28 cellular contexts compared by ENCODE assay signal in genomic region chr1:165490175-165490574, GRCh38. TPM values are rescaled to one million over a fixed set of nuclear protein-coding genes. Genes with fewer than 3 reads are reported as not detected.
A peak's percentile ranks its signal among the peaks of the same experiment; 100 is the strongest.
DNase-seq lines count a peak whose midpoint lies in the region; ATAC-seq and TF ChIP-seq lines count a peak whose summit lies in the region.
"Had no signal": no experiment of that assay in that cellular context is flagged by ENCODE, and none has a peak within 500 bp of the region (broad histone marks: within the 10 kb centered on the region; RNA-seq: fewer than 3 reads in every experiment).

No MANE protein-coding gene starts in this region.

- H3K9me2 ChIP-seq in MM.1S (replicated peaks; ENCODE audit: insufficient read depth, low read length): no peaks in the 10 kb centered on the region

- TF ChIP-seq CTCF in MM.1S (IDR thresholded peaks at IDR 0.05; ENCODE audit: low read length) (no peak), heart left ventricle (IDR thresholded peaks at IDR 0.05) (no peak), spleen (IDR thresholded peaks at IDR 0.05 in 8 of 11, conservative IDR thresholded peaks at IDR 0.05 in 3 of 11) (no peak)

- DNase-seq in MM.1S: peak; percentile 5
- DNase-seq in heart left ventricle: peak in 4 of 5 donors; percentile 73 to 92 (median 82)
- DNase-seq in right cardiac atrium: peak; percentile 81 to 93 (median 90)
- peak; percentile 43 for DNase-seq in spleen
- no peak for DNase-seq in activated effector memory CD4-positive, alpha-beta T cell treated with anti-CD3 and anti-CD28 coated beads, Interleukin-2, amount 50 U/mL, for 16 hours
- no peak for DNase-seq in G401 (ENCODE audit: low spot score)
- no peak for DNase-seq in midbrain (lab: John Stamatoyannopoulos, UW)
- DNase-seq: AML-193; CD4-positive, alpha-beta T cell; COR-L47; DMS53; GDM1; NCI-H1105 treated with DMSO at 0.1 percent for 48 hours; NCI-H2029; NCI-H446; NCI-H524 treated with DMSO at 0.1 percent for 48 hours; NCI-H774; NK-92 treated with Interleukin-12 subunit alpha and Interleukin-12 subunit beta, amount 100 ng/mL, for 24 hours; PC-9; SHP77 had no signal

- in situ Hi-C loops in G401 (cut with HindIII; ENCODE audit: low sequenced_read_pairs): no loop called here

- ATAC-seq in heart left ventricle (peak; percentile 82 to 95 (median 92)), right cardiac atrium (peak; percentile 94 to 98), GM19467 (IDR thresholded peaks at IDR 0.05; ENCODE audit: unreplicated experiment) (no peak)
- ATAC-seq: K562 had no signal

- no peaks in the 10 kb centered on the region for H3K36me3 ChIP-seq in MM.1S (replicated peaks; ENCODE audit: insufficient read depth, low read length)
- no peaks in the 10 kb centered on the region for H3K36me3 ChIP-seq in heart left ventricle
- no peaks in the 10 kb centered on the region for H3K36me3 ChIP-seq in spleen
- H3K36me3 ChIP-seq: BLaER1 treated with 17β-estradiol and CSF1 and Interleukin-3, amounts not matched to agents 10 nM and 100 nM had no signal

- H3K9ac ChIP-seq in MM.1S (ENCODE audit: low read length): no peak overlapping the region
- H3K9ac ChIP-seq: BLaER1 treated with 17β-estradiol and CSF1 and Interleukin-3, amounts not matched to agents 10 nM and 100 nM had no signal

- no peak overlapping the region for H3K27ac ChIP-seq in MM.1S (ENCODE audit: low read length)
- H3K27ac ChIP-seq in heart left ventricle: peak overlapping the region in 7 of 12 donors; percentile 17 to 64 (median 51)
- H3K27ac ChIP-seq in right cardiac atrium (ENCODE audit: low read length): peak overlapping the region; percentile 70
- no peak overlapping the region for H3K27ac ChIP-seq in spleen
- H3K27ac ChIP-seq: BLaER1 treated with 17β-estradiol and CSF1 and Interleukin-3, amounts not matched to agents 10 nM and 100 nM; PC-9 had no signal

- H3F3A ChIP-seq in MM.1S (ENCODE audit: insufficient read depth, low read length): no peaks in the 10 kb centered on the region

- no peaks in the 10 kb centered on the region for H3K79me2 ChIP-seq in MM.1S (ENCODE audit: low read length)

- WGBS in heart left ventricle, 4 donors: 19 to 39% (median 26%) methylated on average over 5 of the region's 5 CpGs
- 32% methylated on average over 5 of the region's 5 CpGs for WGBS in right cardiac atrium
- 63 to 79% (median 68%) methylated on average over 5 of the region's 5 CpGs for WGBS in spleen, 5 donors

- H3K9me3 ChIP-seq in MM.1S (replicated peaks; ENCODE audit: insufficient read depth, low read length): no peaks in the 10 kb centered on the region
- H3K9me3 ChIP-seq in heart left ventricle: no peaks in the 10 kb centered on the region
- no peaks in the 10 kb centered on the region for H3K9me3 ChIP-seq in right cardiac atrium (ENCODE audit: control insufficient read depth, low read length)
- H3K9me3 ChIP-seq in spleen: no peaks in the 10 kb centered on the region
- H3K9me3 ChIP-seq: BLaER1 treated with 17β-estradiol and CSF1 and Interleukin-3, amounts not matched to agents 10 nM and 100 nM had no signal

- intact Hi-C loops in heart left ventricle (cut with DNase I) (loop anchor here in 2 of 10 donors (5.0 kb wide), 2 partner anchors 43 to 48 kb away; partner anchors contain the start of gene RXRG (in 1 of the 2)), right cardiac atrium (cut with DNase I) (no loop called here), spleen (cut with DNase I; ENCODE audit: low total_unique reads) (no loop called here)

- H3K4me1 ChIP-seq in MM.1S (ENCODE audit: low read length) (peaks cover 3% of the 10 kb centered on the region), heart left ventricle (peaks cover 0 to 48% (median 19%) of the 10 kb centered on the region in 12 donors), right cardiac atrium (ENCODE audit: control insufficient read depth, insufficient read depth, low read length) (peaks cover 4% of the 10 kb centered on the region), spleen (no peaks in the 10 kb centered on the region)

- H3K4me2 ChIP-seq in MM.1S (ENCODE audit: low read depth, low read length): no peak overlapping the region
- H3K4me2 ChIP-seq: BLaER1 treated with 17β-estradiol and CSF1 and Interleukin-3, amounts not matched to agents 10 nM and 100 nM; PC-9 had no signal

- no peak overlapping the region for H3K4me3 ChIP-seq in MM.1S (ENCODE audit: low read length)
- no peak overlapping the region for H3K4me3 ChIP-seq in heart left ventricle
- no peak overlapping the region for H3K4me3 ChIP-seq in right cardiac atrium (ENCODE audit: low read length)
- H3K4me3 ChIP-seq in spleen: no peak overlapping the region
- H3K4me3 ChIP-seq: BLaER1 treated with 17β-estradiol and CSF1 and Interleukin-3, amounts not matched to agents 10 nM and 100 nM; K562; PC-9 had no signal

- H3K27me3 ChIP-seq in MM.1S (replicated peaks; ENCODE audit: insufficient read depth, low read length): no peaks in the 10 kb centered on the region
- no peaks in the 10 kb centered on the region for H3K27me3 ChIP-seq in heart left ventricle
- H3K27me3 ChIP-seq in right cardiac atrium (ENCODE audit: control insufficient read depth, insufficient read depth): no peaks in the 10 kb centered on the region
- H3K27me3 ChIP-seq in spleen (replicated peaks in 1 of 7): peaks cover 0 to 32% (median 0%) of the 10 kb centered on the region in 7 donors

- no peak overlapping the region for H2AFZ ChIP-seq in MM.1S (ENCODE audit: low read length)
- H2AFZ ChIP-seq: PC-9 had no signal

- H4K20me1 ChIP-seq in MM.1S (ENCODE audit: insufficient read depth, low read length): no peaks in the 10 kb centered on the region
- H4K20me1 ChIP-seq: BLaER1 treated with 17β-estradiol and CSF1 and Interleukin-3, amounts not matched to agents 10 nM and 100 nM had no signal

- TF ChIP-seq POLR2A in heart left ventricle (IDR thresholded peaks at IDR 0.05): no peak
- no peak for TF ChIP-seq POLR2A in spleen (IDR thresholded peaks at IDR 0.05)

RNA-seq across cellular contexts. Expression of gene RXRG, which starts 45.2 kb away (rescaled TPM):
- 10 to 100 TPM in 1 of 9 donors, 1 to 10 TPM in 8; 1.1 to 11.4 (median 2.6) TPM for total RNA-seq in heart left ventricle
- polyA plus RNA-seq in heart left ventricle: 1 to 10 TPM in 1 of 2 donors, under 1 TPM in 1; 0.91 to 1.4 TPM
- 1 to 10 TPM; 2.1 to 4.7 (median 3.9) TPM for total RNA-seq in right cardiac atrium
- 1.4 TPM for polyA plus RNA-seq in right cardiac atrium
- total RNA-seq in spleen: under 1 TPM in 4 of 7 donors, not detected in 3; 0.34 to 0.98 (median 0.54) TPM
- polyA plus RNA-seq in spleen: under 1 TPM in 2 of 3 donors, not detected in 1; 0.12 to 0.42 TPM
- total RNA-seq in G401 (2014; rRNA removed; shearing (Covaris generic)): not detected in 2 replicates
- total RNA-seq: CD4-positive, alpha-beta T cell; K562; LHCN-M2; MCF 10A; PC-9 had no signal
- polyA plus RNA-seq: AG04450, K562 had no signal

RNA-seq across cellular contexts. Expression of gene LRRC52, which starts 53.6 kb away (rescaled TPM):
- total RNA-seq in heart left ventricle (1 to 10 TPM in 1 of 9 donors, under 1 TPM in 4, not detected in 4; 0.17 to 1.0 (median 0.44) TPM), right cardiac atrium (not detected), spleen (not detected)
- polyA plus RNA-seq in heart left ventricle (under 1 TPM; 0.12 to 0.15 TPM), right cardiac atrium (0.05 TPM), spleen (not detected)
- not detected in 2 replicates for total RNA-seq in G401 (2014; rRNA removed; shearing (Covaris generic))
- total RNA-seq: CD4-positive, alpha-beta T cell; K562; LHCN-M2; MCF 10A; PC-9; RPMI7951; SK-MEL-5 had no signal
- polyA plus RNA-seq: AG04450, K562 had no signal

Comparison
In these comparisons a context has a peak if more than half of its experiments do, and no peak if none do; other contexts are left out.
1. DNase-seq: peak in MM.1S (single experiment), heart left ventricle (4 of 5), right cardiac atrium (3 of 3) and spleen (single experiment); none in activated effector memory CD4-positive, alpha-beta T cell treated with anti-CD3 and anti-CD28 coated beads, Interleukin-2, amount 50 U/mL, for 16 hours (single experiment), G401 (single experiment) and midbrain (single experiment).
2. H3K27ac ChIP-seq: peak in heart left ventricle (7 of 12) and right cardiac atrium (single experiment); none in MM.1S (single experiment) and spleen (0 of 8).